11 cellular contexts compared by ENCODE assay signal in genomic region chr18:11163668-11164067, GRCh38. TPM values are rescaled to one million over a fixed set of nuclear protein-coding genes. Genes with fewer than 3 reads are reported as not detected.
DNase-seq lines count a peak whose midpoint lies in the region; ATAC-seq and TF ChIP-seq lines count a peak whose summit lies in the region.
"Had no signal": no experiment of that assay in that cellular context is flagged by ENCODE, and none has a peak within 500 bp of the region (broad histone marks: within the 10 kb centered on the region; RNA-seq: fewer than 3 reads in every experiment).

No MANE protein-coding gene starts in this region.

- intact Hi-C loops in sciatic nerve (cut with DNase I) = no loop called here
- intact Hi-C loops in CD4-positive, alpha-beta memory T cell (cut with micrococcal nuclease) = no loop called here

- ATAC-seq in WTC11 (peak; percentile 87), sciatic nerve (peak; percentile 52), HG03025 (IDR thresholded peaks at IDR 0.05; ENCODE audit: low FRiP score, unreplicated experiment) (no peak), GM21529 (IDR thresholded peaks at IDR 0.05; ENCODE audit: unreplicated experiment) (no peak)

- H3K27me3 ChIP-seq in hepatocyte = no peaks in the 10 kb centered on the region
- H3K27me3 ChIP-seq in CD4-positive, alpha-beta memory T cell (ENCODE audit: insufficient read depth, low read length) = no peaks in the 10 kb centered on the region

- peak; percentile 36 for DNase-seq in DMS53 (lab: John Stamatoyannopoulos, UW)
- DNase-seq in DMS53 treated with DMSO at 0.1 percent for 48 hours (lab: John Stamatoyannopoulos, UW; ENCODE audit: unreplicated experiment) = no peak
- peak; percentile 64 for DNase-seq in WTC11 (ENCODE audit: low spot score)
- DNase-seq in hepatocyte (ENCODE audit: low spot score) = peak; percentile 70
- no peak for DNase-seq in sciatic nerve (ENCODE audit: low spot score)
- DNase-seq in CD4-positive, alpha-beta memory T cell = no peak
- DNase-seq: activated CD8-positive, alpha-beta memory T cell treated with anti-CD3 and anti-CD28 coated beads, Interleukin-2, amount 50 U/mL, for 48 hours; natural killer cell had no signal

- H3K9me3 ChIP-seq in hepatocyte (ENCODE audit: low read depth) = no peaks in the 10 kb centered on the region
- H3K9me3 ChIP-seq in CD4-positive, alpha-beta memory T cell (ENCODE audit: control insufficient read depth in 1 of 2, low read length in 2 of 2) = no peaks in the 10 kb centered on the region

- peak overlapping the region; percentile 22 for H2AFZ ChIP-seq in hepatocyte

- no peaks in the 10 kb centered on the region for H3K36me3 ChIP-seq in hepatocyte (replicated peaks; ENCODE audit: insufficient read depth, low read depth)
- no peaks in the 10 kb centered on the region for H3K36me3 ChIP-seq in CD4-positive, alpha-beta memory T cell (ENCODE audit: insufficient read depth, low read length)

- CTCF ChIA-PET in WTC11 (lab: Charles Lee) = interaction anchor here (0.8 to 1.7 kb wide), 10 partner anchors 10 to 604 kb away, joined by 3 to 12 read pairs (median 6); partner anchors contain the start of gene PIEZO2
- CTCF ChIA-PET in CD4-positive, alpha-beta memory T cell (lab: Charles Lee; ENCODE audit: partially characterized antibody) = no interaction called here

- no peak overlapping the region for H3K27ac Mint-ChIP-seq in WTC11
- no peak overlapping the region for H3K27ac Mint-ChIP-seq in CD4-positive, alpha-beta memory T cell
- H3K27ac Mint-ChIP-seq: natural killer cell had no signal

- POLR2A ChIA-PET in WTC11 (lab: Charles Lee) = no interaction called here
- POLR2A ChIA-PET in CD4-positive, alpha-beta memory T cell (lab: Charles Lee; ENCODE audit: partially characterized antibody) = no interaction called here

- no peak overlapping the region for H3K27ac ChIP-seq in hepatocyte
- H3K27ac ChIP-seq in CD4-positive, alpha-beta memory T cell (ENCODE audit: low read depth, low read length) = no peak overlapping the region
- H3K27ac ChIP-seq: 22Rv1 had no signal

- peaks cover 14% of the 10 kb centered on the region for H3K4me1 Mint-ChIP-seq in WTC11
- H3K4me1 Mint-ChIP-seq in CD4-positive, alpha-beta memory T cell = no peaks in the 10 kb centered on the region

- TF ChIP-seq CTCF in WTC11 (IDR thresholded peaks at IDR 0.05) (peak; percentile 31; the same call in 1 of the 2 replicates), hepatocyte (IDR thresholded peaks at IDR 0.05; ENCODE audit: poor library complexity) (peak; percentile 72)

- no peak overlapping the region for H3K4me3 Mint-ChIP-seq in WTC11
- H3K4me3 Mint-ChIP-seq in CD4-positive, alpha-beta memory T cell = peak overlapping the region in 1 of 8 donors; percentile 52
- H3K4me3 Mint-ChIP-seq: natural killer cell had no signal

- H3K9me2 ChIP-seq in hepatocyte (replicated peaks; ENCODE audit: insufficient read depth) = no peaks in the 10 kb centered on the region

- H3K9me3 Mint-ChIP-seq in WTC11 = no peaks in the 10 kb centered on the region
- H3K9me3 Mint-ChIP-seq in CD4-positive, alpha-beta memory T cell = peaks cover 0 to 4% (median 0%) of the 10 kb centered on the region in 8 donors

- WGBS in hepatocyte (ENCODE audit: low lambda C conversion rate, missing lambda C conversion rate) = 12% methylated on average over 18 of the region's 18 CpGs

- H3K4me1 ChIP-seq in hepatocyte (ENCODE audit: insufficient read depth) = no peaks in the 10 kb centered on the region
- H3K4me1 ChIP-seq in CD4-positive, alpha-beta memory T cell (ENCODE audit: insufficient read depth, low read length) = no peaks in the 10 kb centered on the region

- H3K36me3 Mint-ChIP-seq in WTC11 = no peaks in the 10 kb centered on the region
- H3K36me3 Mint-ChIP-seq in CD4-positive, alpha-beta memory T cell = no peaks in the 10 kb centered on the region
- H3K36me3 Mint-ChIP-seq: natural killer cell had no signal

- H3K27me3 Mint-ChIP-seq in WTC11 (ENCODE audit: low read depth) = peaks cover 67% of the 10 kb centered on the region
- H3K27me3 Mint-ChIP-seq in CD4-positive, alpha-beta memory T cell = peaks cover 2 to 8% of the 10 kb centered on the region in 2 donors

- no peaks in the 10 kb centered on the region for H3K79me2 ChIP-seq in hepatocyte

- H3K4me3 ChIP-seq in hepatocyte = no peak overlapping the region
- H3K4me3 ChIP-seq in CD4-positive, alpha-beta memory T cell (ENCODE audit: low read length in 2 of 2) = no peak overlapping the region

- peak overlapping the region; percentile 56 for H3K4me2 ChIP-seq in hepatocyte

- no peaks in the 10 kb centered on the region for H4K20me1 ChIP-seq in hepatocyte (ENCODE audit: insufficient read depth, poor library complexity, severe bottlenecking)

TF ChIP-seq in WTC11, 78 proteins besides CTCF, POLR2A, EP300 and RAD21:
- TF ChIP-seq SMAD4 (CRISPR knock-in tag; IDR thresholded peaks at IDR 0.05) = no peak
- peak; percentile 90 for TF ChIP-seq ZNF423 (CRISPR knock-in tag; IDR thresholded peaks at IDR 0.05)
- no peak for TF ChIP-seq GRHL2 (CRISPR knock-in tag; IDR thresholded peaks at IDR 0.05; ENCODE audit: insufficient replicate concordance, severe bottlenecking)
- TF ChIP-seq ZNF532 (CRISPR knock-in tag; IDR thresholded peaks at IDR 0.05; ENCODE audit: borderline replicate concordance) = no peak

RNA-seq across cellular contexts. Expression of gene PIEZO2, which starts 14.3 kb away (rescaled TPM):
- total RNA-seq in WTC11 (2021) (10.7 to 16.9 TPM (median 15.1 TPM) in 3 replicates), hepatocyte (70.8 and 77.5 TPM in 2 replicates), sciatic nerve (26.8 TPM)
- 24.5 and 26.5 TPM in 2 replicates for polyA plus RNA-seq in hepatocyte
- not detected for total RNA-seq in CD4-positive, alpha-beta memory T cell
- not detected for polyA plus RNA-seq in CD4-positive, alpha-beta memory T cell
- total RNA-seq: natural killer cell had no signal

Comparison
In these comparisons a context has a peak if more than half of its experiments do, and no peak if none do; other contexts are left out.
1. DNase-seq: peak in DMS53 (single experiment), WTC11 (single experiment) and hepatocyte (single experiment); none in DMS53 treated with DMSO at 0.1 percent for 48 hours (single experiment), sciatic nerve (single experiment) and CD4-positive, alpha-beta memory T cell (0 of 5).
2. ATAC-seq: peak in WTC11 (single experiment) and sciatic nerve (single experiment); none in HG03025 (single experiment) and GM21529 (single experiment).
3. RNA of gene PIEZO2, which starts 14.3 kb away (total RNA-seq): 70.8 to 77.5 TPM in hepatocyte, 26.8 TPM in sciatic nerve (single experiment) and 10.7 to 16.9 TPM in WTC11; not detected in CD4-positive, alpha-beta memory T cell; every median in the first group is over 10 times any median in the second.